In the genomic region with DNA sequence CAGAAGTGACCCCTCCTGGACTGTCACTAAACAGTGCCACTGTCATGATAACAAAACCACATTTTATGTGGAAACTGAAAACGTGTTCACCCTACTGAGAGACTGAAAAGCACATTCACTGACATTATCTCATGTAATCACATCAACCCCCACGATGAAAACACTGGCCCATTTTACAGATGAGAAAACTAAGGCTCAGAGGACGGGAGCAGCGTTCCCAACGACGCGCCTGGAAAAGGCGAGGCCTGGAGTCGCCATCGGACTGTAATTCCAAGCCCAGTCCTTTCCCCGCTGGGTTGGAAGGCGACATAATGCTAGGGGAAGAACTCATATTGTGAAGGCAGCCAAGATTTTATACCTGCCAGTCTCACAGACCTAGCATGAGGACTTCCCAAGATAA, we compare ENCODE assay signal across 24 cellular contexts.
DNase-seq lines count a peak whose midpoint lies in the region; ATAC-seq, FAIRE-seq and TF ChIP-seq lines count a peak whose summit lies in the region.
"Had no signal": no experiment of that assay in that cellular context is flagged by ENCODE, and none has a peak within 500 bp of the region (broad histone marks: within the 10 kb centered on the region; RNA-seq: fewer than 3 reads in every experiment).

No MANE protein-coding gene starts in this region.

- TF ChIP-seq RAD21 in HepG2 (CRISPR knock-in tag; IDR thresholded peaks at IDR 0.05) (no peak), K562 (CRISPR knock-in tag; conservative IDR thresholded peaks at IDR 0.05 in 1 of 2, IDR thresholded peaks at IDR 0.05 in 1 of 2) (no peak)

- in situ Hi-C loops in HepG2 (cut with HindIII; ENCODE audit: extremely low pct_ligation_motif_present, low pct_unique_long_range_greater_than_20kb), result no loop called here
- in situ Hi-C loops in K562 (cut with MboI), result no loop called here

- H3K9me3 ChIP-seq in HepG2 (ENCODE audit: low read length), result no peaks in the 10 kb centered on the region
- no peaks in the 10 kb centered on the region for H3K9me3 ChIP-seq in right lobe of liver
- H3K9me3 ChIP-seq in K562 (replicated peaks; ENCODE audit: control insufficient read depth, insufficient read depth, low read depth, low read length), result no peaks in the 10 kb centered on the region
- H3K9me3 ChIP-seq: BE2C, BLaER1 had no signal

- H3K79me2 ChIP-seq in HepG2 (ENCODE audit: insufficient read depth, low read length) (no peaks in the 10 kb centered on the region), K562 (ENCODE audit: control insufficient read depth, insufficient read depth, low read length) (no peaks in the 10 kb centered on the region)

- H2AFZ ChIP-seq in HepG2 (ENCODE audit: low read length) (no peak overlapping the region), K562 (ENCODE audit: low read depth, low read length) (no peak overlapping the region)

- TF ChIP-seq EP300 in HepG2 (IDR thresholded peaks at IDR 0.05; ENCODE audit: low read depth in 2 of 2, low read length in 2 of 2), result no peak
- TF ChIP-seq EP300 in HepG2 (CRISPR knock-in tag; IDR thresholded peaks at IDR 0.05; ENCODE audit: borderline replicate concordance), result no peak
- TF ChIP-seq EP300 in K562 (IDR thresholded peaks at IDR 0.05; ENCODE audit: low read length), result no peak

- no peaks in the 10 kb centered on the region for H4K20me1 ChIP-seq in HepG2 (ENCODE audit: insufficient read depth, low read length)
- no peaks in the 10 kb centered on the region for H4K20me1 ChIP-seq in K562 (replicated peaks; ENCODE audit: control insufficient read depth, insufficient read depth, low read length)
- H4K20me1 ChIP-seq: BLaER1 had no signal

- H3K27ac ChIP-seq in HepG2 (ENCODE audit: extremely low read length, insufficient read depth, low read length) (no peak overlapping the region), right lobe of liver (no peak overlapping the region), K562 (ENCODE audit: extremely low read depth, low read depth, low read length) (no peak overlapping the region)
- H3K27ac ChIP-seq: BLaER1 had no signal

- BruUV-seq in HepG2 (replicated peaks; lab: Mats Ljungman, UMichigan), result no TSS peak
- BruUV-seq in K562 (replicated peaks; lab: Mats Ljungman, UMichigan), result no TSS peak

- H3K4me3 ChIP-seq in HepG2 (replicated peaks in 1 of 3; ENCODE audit: insufficient read depth in 1 of 3, low read depth in 2 of 3, low read length in 3 of 3) (no peak overlapping the region), right lobe of liver (no peak overlapping the region), K562 (no peak overlapping the region)
- H3K4me3 ChIP-seq: BLaER1, GM12878 had no signal

- H3K4me2 ChIP-seq in HepG2 (ENCODE audit: low read depth, low read length) (no peak overlapping the region), K562 (ENCODE audit: insufficient read depth, low read length) (no peak overlapping the region)
- H3K4me2 ChIP-seq: BLaER1 had no signal

- 66% methylated on average over 12 of the region's 12 CpGs for WGBS in HepG2 (ENCODE audit: low lambda C conversion rate)
- WGBS in right lobe of liver (ENCODE audit: insufficient coverage, low coverage, low lambda C conversion rate, missing lambda C conversion rate), result 72% methylated on average over 7 of the region's 12 CpGs
- WGBS in K562 (ENCODE audit: insufficient coverage, low coverage, missing lambda C conversion rate), result 4% methylated on average over 12 of the region's 12 CpGs

- CTCF ChIA-PET in HepG2 (lab: Yijun Ruan, JAX; ENCODE audit: low intra/inter-chr PET ratio, low total read pairs) (no interaction called here), K562 (lab: Yijun Ruan, JAX; ENCODE audit: low intra/inter-chr PET ratio) (no interaction called here)

- no peak for ATAC-seq in HepG2
- no peak for ATAC-seq in right lobe of liver
- ATAC-seq in K562, result no peak
- ATAC-seq: GM12878 had no signal

- H3K27me3 ChIP-seq in HepG2 (ENCODE audit: control insufficient read depth in 1 of 2, insufficient read depth in 2 of 2, low read length in 2 of 2) (peaks cover 8 to 55% of the 10 kb centered on the region in 2 experiments), right lobe of liver (no peaks in the 10 kb centered on the region), K562 (ENCODE audit: control insufficient read depth in 2 of 2, insufficient read depth in 2 of 2, low read length in 2 of 2) (peaks cover 21 to 71% of the 10 kb centered on the region in 2 experiments)
- H3K27me3 ChIP-seq: BE2C, BLaER1 had no signal

- no peak for FAIRE-seq in HepG2 (lab: Jason Lieb, UNC)
- no peak for FAIRE-seq in K562 (lab: Jason Lieb, UNC)
- FAIRE-seq: A204.1, GM12878, GM12892, GM18507 had no signal

- TF ChIP-seq POLR2A in HepG2 (IDR thresholded peaks at IDR 0.05; ENCODE audit: insufficient read depth in 1 of 2, low read depth in 2 of 2, low read length in 2 of 2) (no peak), right lobe of liver (IDR thresholded peaks at IDR 0.05) (no peak), K562 (conservative IDR thresholded peaks at IDR 0.05) (no peak)

- DNase-seq in HepG2 (ENCODE audit: low spot score) (no peak), right lobe of liver (no peak), K562 (ENCODE audit: extremely low read depth in 1 of 4, low spot score in 3 of 4) (no peak), ureter (ENCODE audit: low spot score) (no peak), HK-2 (ENCODE audit: unreplicated experiment) (no peak)
- DNase-seq: 8988T; ACHN; BE2C; C1 segment of cervical spinal cord; CD4-positive, alpha-beta memory T cell; CD4-positive, CD25-positive, alpha-beta regulatory T cell; COR-L47; DMS 273 treated with DMSO at 0.1 percent for 48 hours; DMS153; DMS53; DMS79; DND-41; EL; GDM1 had no signal

- H3K9me1 ChIP-seq in K562 (ENCODE audit: control insufficient read depth, insufficient read depth, low read length), result no peaks in the 10 kb centered on the region

- H3K9ac ChIP-seq in HepG2 (ENCODE audit: insufficient read depth, low read depth, low read length) (no peak overlapping the region), K562 (ENCODE audit: insufficient read depth in 1 of 2, low read depth in 2 of 2, low read length in 2 of 2) (no peak overlapping the region)
- H3K9ac ChIP-seq: BLaER1 had no signal

- POLR2A ChIA-PET in HepG2 (lab: Yijun Ruan, JAX), result no interaction called here
- POLR2A ChIA-PET in K562 (lab: Yijun Ruan, JAX), result no interaction called here

- H3K36me3 ChIP-seq in HepG2 (replicated peaks in 1 of 2; ENCODE audit: control insufficient read depth in 1 of 2, insufficient read depth in 2 of 2, low read length in 2 of 2) (no peaks in the 10 kb centered on the region), right lobe of liver (no peaks in the 10 kb centered on the region), K562 (ENCODE audit: control insufficient read depth, insufficient read depth, low read length) (no peaks in the 10 kb centered on the region)
- H3K36me3 ChIP-seq: BE2C, BLaER1 had no signal

- intact Hi-C loops in HepG2 (cut with micrococcal nuclease; ENCODE audit: unreplicated experiment) (no loop called here), right lobe of liver (cut with DNase I) (no loop called here), K562 (cut with micrococcal nuclease) (no loop called here)

- H3K4me1 ChIP-seq in HepG2 (ENCODE audit: insufficient read depth, low read length), result no peaks in the 10 kb centered on the region
- H3K4me1 ChIP-seq in right lobe of liver, result no peaks in the 10 kb centered on the region
- H3K4me1 ChIP-seq in K562 (replicated peaks in 1 of 2; ENCODE audit: control insufficient read depth in 2 of 2, insufficient read depth in 2 of 2, low read length in 2 of 2), result peaks cover 0 to 4% of the 10 kb centered on the region in 2 experiments; a peak in 2 of 5 replicates
- H3K4me1 ChIP-seq: BE2C had no signal

- TF ChIP-seq CTCF in HepG2 (CRISPR knock-in tag; IDR thresholded peaks at IDR 0.05) (no peak), right lobe of liver (IDR thresholded peaks at IDR 0.05) (no peak), K562 (IDR thresholded peaks at IDR 0.05 in 2 of 3, conservative IDR thresholded peaks at IDR 0.05 in 1 of 3; ENCODE audit: insufficient read depth in 2 of 3, low read depth in 1 of 3, low read length in 3 of 3) (no peak)

TF ChIP-seq in HepG2, 621 proteins besides CTCF, POLR2A, EP300 and RAD21:
- TF ChIP-seq ZNF629 (CRISPR knock-in tag; conservative IDR thresholded peaks at IDR 0.05) (peak; percentile 72), ZNF256 (CRISPR knock-in tag; conservative IDR thresholded peaks at IDR 0.05) (no peak), GABPB1 (CRISPR knock-in tag; IDR thresholded peaks at IDR 0.05) (no peak)

TF ChIP-seq in K562, 482 proteins besides CTCF, POLR2A, EP300 and RAD21:
- peak; percentile 70 for TF ChIP-seq RBM25 (IDR thresholded peaks at IDR 0.05; ENCODE audit: low read depth, low read length, severe bottlenecking)
- TF ChIP-seq MEF2D (tag; conservative IDR thresholded peaks at IDR 0.05; ENCODE audit: low read depth), result no peak
- 0 out of 2 replicates have a peak, but pooled peaks have one; percentile 20 for TF ChIP-seq BCOR (IDR thresholded peaks at IDR 0.05)
